Comparison of ENCODE assay signal across 24 cellular contexts in genomic region chr7:46076527-46076926, GRCh38.
"Had no signal": no experiment of that assay in that cellular context is flagged by ENCODE, and none has a peak within 500 bp of the region (broad histone marks: within the 10 kb centered on the region; RNA-seq: fewer than 3 reads in every experiment).

No MANE protein-coding gene starts in this region.

- DNase-seq: activated CD4-positive, alpha-beta memory T cell treated with anti-CD3 and anti-CD28 coated beads for 36 hours; activated CD4-positive, alpha-beta T cell treated with anti-CD3 and anti-CD28 coated beads, Interleukin-2, amount 10 ng/mL, durations not matched to agents 24 days and 14 days; activated CD4-positive, CD25-positive, alpha-beta regulatory T cell treated with anti-CD3 and anti-CD28 coated beads, Interleukin-2, amount 50 U/mL, for 72 hours; activated CD8-positive, alpha-beta memory T cell treated with anti-CD3 and anti-CD28 coated beads, Interleukin-2, amount 50 U/mL, for 4 hours; activated effector memory CD4-positive, alpha-beta T cell treated with anti-CD3 and anti-CD28 coated beads, Interleukin-2, amount 50 U/mL, for 16 hours; activated naive CD4-positive, alpha-beta T cell treated with anti-CD3 and anti-CD28 coated beads for 36 hours; activated naive CD8-positive, alpha-beta T cell treated with anti-CD3 and anti-CD28 coated beads, Interleukin-2, amount 10 ng/mL, durations not matched to agents 7 days and 5 days; activated T-cell treated with anti-CD3 and anti-CD28 coated beads, Interleukin-2, amount 50 U/mL, for 1 hour; caudate nucleus; left cardiac atrium; left ventricle myocardium superior; ovary; retina; stimulated activated CD4-positive, alpha-beta T cell treated with anti-CD3 and anti-CD28 coated beads, Interleukin-2, amount 100 ng/mL, for 48 hours; stimulated activated naive CD4-positive, alpha-beta T cell treated with Interleukin-2 at 50 U/mL for 16 hours; T-helper 2 cell; transverse colon; uterus had no signal

- H3K9me3 ChIP-seq: ascending aorta, esophagus muscularis mucosa, gastroesophageal sphincter, neutrophil, ovary, transverse colon, uterus had no signal

- H3K27me3 ChIP-seq: ascending aorta, esophagus muscularis mucosa, gastroesophageal sphincter, hepatocyte, neutrophil, ovary, transverse colon, uterus had no signal

- H3K4me1 ChIP-seq: esophagus muscularis mucosa, gastroesophageal sphincter, transverse colon, uterus had no signal

- H3K27ac ChIP-seq: ascending aorta, esophagus muscularis mucosa, gastroesophageal sphincter, hepatocyte, neutrophil, ovary, transverse colon, uterus had no signal

- H3K36me3 ChIP-seq: ascending aorta, esophagus muscularis mucosa, gastroesophageal sphincter, neutrophil, ovary, transverse colon, uterus had no signal

- H3K4me3 ChIP-seq: ascending aorta, esophagus muscularis mucosa, gastroesophageal sphincter, hepatocyte, ovary, transverse colon, uterus had no signal

- ATAC-seq: gastroesophageal sphincter; left cardiac atrium; left ventricle myocardium superior; natural killer cell treated with Interleukin-12 subunit alpha and Interleukin-12 subunit beta and Interleukin-15 and Interleukin-18, amount 100 ng/mL, for 72 hours had no signal
